Comparison of ENCODE assay signal across 8 cellular contexts in genomic region chr20:13008761-13009681, GRCh38. TPM values are rescaled to one million over a fixed set of nuclear protein-coding genes. Genes with fewer than 3 reads are reported as not detected.
DNase-seq lines count a peak whose midpoint lies in the region; ATAC-seq and TF ChIP-seq lines count a peak whose summit lies in the region.

Gene SPTLC3, plus strand, starts transcription at chr20:13008972. Its CDS starts 296 bp downstream, at chr20:13009268.

- H3K4me1 ChIP-seq in left ventricle myocardium inferior: peaks cover 39% of the 10 kb centered on the region

- H3K27me3 ChIP-seq in left ventricle myocardium inferior (ENCODE audit: low read depth): no peaks in the 10 kb centered on the region

- H3K36me3 Mint-ChIP-seq in activated CD8-positive, alpha-beta T cell treated with anti-CD3 and anti-CD28 coated beads, Interleukin-2, amount 10 ng/mL, durations not matched to agents 7 days and 5 days (ENCODE audit: low read depth): no peaks in the 10 kb centered on the region

- no peaks in the 10 kb centered on the region for H3K36me3 ChIP-seq in left ventricle myocardium inferior

- no peaks in the 10 kb centered on the region for H3K9me3 Mint-ChIP-seq in activated CD8-positive, alpha-beta T cell treated with anti-CD3 and anti-CD28 coated beads, Interleukin-2, amount 10 ng/mL, durations not matched to agents 7 days and 5 days (ENCODE audit: insufficient read depth)

- H3K4me1 Mint-ChIP-seq in activated CD8-positive, alpha-beta T cell treated with anti-CD3 and anti-CD28 coated beads, Interleukin-2, amount 10 ng/mL, durations not matched to agents 7 days and 5 days (ENCODE audit: low read depth): peaks cover 21% of the 10 kb centered on the region

- POLR2A ChIA-PET in AG04449 (lab: Yijun Ruan, JAX): no interaction called here
- POLR2A ChIA-PET in activated CD8-positive, alpha-beta T cell treated with anti-CD3 and anti-CD28 coated beads, Interleukin-2, amount 10 ng/mL, durations not matched to agents 7 days and 5 days (lab: Charles Lee): interaction anchor here (0.7 kb wide), 1 partner anchor 75 kb away, joined by 3 read pairs; no protein-coding TSS in a partner anchor

- no peaks in the 10 kb centered on the region for H3K27me3 Mint-ChIP-seq in activated CD8-positive, alpha-beta T cell treated with anti-CD3 and anti-CD28 coated beads, Interleukin-2, amount 10 ng/mL, durations not matched to agents 7 days and 5 days (ENCODE audit: low read depth)

- peak within 1 kb of the TSS; percentile 42 for H3K4me3 Mint-ChIP-seq in activated CD8-positive, alpha-beta T cell treated with anti-CD3 and anti-CD28 coated beads, Interleukin-2, amount 10 ng/mL, durations not matched to agents 7 days and 5 days

- TF ChIP-seq CTCF in AG04449 (IDR thresholded peaks at IDR 0.05; ENCODE audit: insufficient read depth, low read length, missing control alignments) (no peak), left ventricle myocardium inferior (IDR thresholded peaks at IDR 0.05; ENCODE audit: borderline replicate concordance) (peak; percentile 33)

- H3K27ac Mint-ChIP-seq in activated CD8-positive, alpha-beta T cell treated with anti-CD3 and anti-CD28 coated beads, Interleukin-2, amount 10 ng/mL, durations not matched to agents 7 days and 5 days: peak within 1 kb of the TSS; percentile 4

- no peaks in the 10 kb centered on the region for H3K9me3 ChIP-seq in left ventricle myocardium inferior (replicated peaks)

- H3K4me3 ChIP-seq in AG04449 (ENCODE audit: low read depth, low read length): peak within 1 kb of the TSS; percentile 58
- H3K4me3 ChIP-seq in left ventricle myocardium inferior: peak within 1 kb of the TSS; percentile 67

- peak within 1 kb of the TSS; percentile 79 for H3K27ac ChIP-seq in left ventricle myocardium inferior (replicated peaks)

- intact Hi-C loops in left ventricle myocardium inferior (cut with micrococcal nuclease): no loop called here

- CTCF ChIA-PET in AG04449 (lab: Yijun Ruan, JAX): interaction anchor here (0.6 to 1.5 kb wide), 2 partner anchors 22 to 96 kb away, joined by 3 to 4 read pairs; no protein-coding TSS in a partner anchor
- CTCF ChIA-PET in activated CD8-positive, alpha-beta T cell treated with anti-CD3 and anti-CD28 coated beads, Interleukin-2, amount 10 ng/mL, durations not matched to agents 7 days and 5 days (lab: Charles Lee): interaction anchor here (0.9 to 1.3 kb wide), 3 partner anchors 16 to 249 kb away, joined by 3 to 5 read pairs (median 3); no protein-coding TSS in a partner anchor

- ATAC-seq in GM18873 (IDR thresholded peaks at IDR 0.05; ENCODE audit: low FRiP score, unreplicated experiment) (peak; percentile 16), HG03135 (IDR thresholded peaks at IDR 0.05; ENCODE audit: unreplicated experiment) (peak; percentile 43)
- peak; percentile 37 for ATAC-seq in activated CD8-positive, alpha-beta T cell treated with anti-CD3 and anti-CD28 coated beads, Interleukin-2, amount 10 ng/mL, durations not matched to agents 7 days and 5 days

- DNase-seq in AG04449 (ENCODE audit: low read depth, low spot score) (no peak), left ventricle myocardium inferior (no peak), renal cortical epithelial cell (ENCODE audit: low read depth) (peak; percentile 97), NCI-H187 treated with DMSO at 0.1 percent for 48 hours (lab: John Stamatoyannopoulos, UW) (no peak), SHP77 (lab: John Stamatoyannopoulos, UW) (no peak)
- DNase-seq in activated CD8-positive, alpha-beta T cell treated with anti-CD3 and anti-CD28 coated beads, Interleukin-2, amount 10 ng/mL, durations not matched to agents 7 days and 5 days: no peak

RNA-seq across cellular contexts. Expression of gene SPTLC3, which starts in this region (rescaled TPM):
- under 1 TPM; 0.05 to 0.37 TPM for total RNA-seq in activated CD8-positive, alpha-beta T cell treated with anti-CD3 and anti-CD28 coated beads, Interleukin-2, amount 10 ng/mL, durations not matched to agents 7 days and 5 days
- total RNA-seq in left ventricle myocardium inferior: 9.0 TPM
- total RNA-seq in renal cortical epithelial cell: 4.2 and 46.9 TPM in 2 replicates

Comparison
In these comparisons a context has a peak if more than half of its experiments do, and no peak if none do; other contexts are left out.
1. Peak in ATAC-seq in activated CD8-positive, alpha-beta T cell treated with anti-CD3 and anti-CD28 coated beads, Interleukin-2, amount 10 ng/mL, durations not matched to agents 7 days and 5 days; RNA of the gene not detected or under 1 TPM.